ENCODE assay signal across 32 cellular contexts in genomic region chr3:126612464-126613205, GRCh38. TPM values are rescaled to one million over a fixed set of nuclear protein-coding genes. Genes with fewer than 3 reads are reported as not detected.
"Had no signal": no experiment of that assay in that cellular context is flagged by ENCODE, and none has a peak within 500 bp of the region (broad histone marks: within the 10 kb centered on the region; RNA-seq: fewer than 3 reads in every experiment).

No MANE protein-coding gene starts in this region.

- H3K27ac ChIP-seq: hepatocyte, left ventricle myocardium inferior, neutrophil, ovary, prostate gland, right atrium auricular region, thyroid gland, upper lobe of right lung, VCaP had no signal

- H3K4me3 Mint-ChIP-seq: activated CD4-positive, alpha-beta T cell treated with anti-CD3 and anti-CD28 coated beads, Interleukin-2, amount 10 ng/mL, durations not matched to agents 24 days and 14 days; activated naive CD4-positive, alpha-beta T cell treated with anti-CD3 and anti-CD28 coated beads for 36 hours; brain; nephron had no signal

- H3K4me1 Mint-ChIP-seq: nephron had no signal

- ATAC-seq: activated CD4-positive, CD25-positive, alpha-beta regulatory T cell treated with anti-CD3 and anti-CD28 coated beads, Interleukin-2, amount 50 U/mL, for 24 hours; esophagus mucosa; upper lobe of right lung had no signal

- H3K27ac Mint-ChIP-seq: activated CD4-positive, alpha-beta T cell treated with anti-CD3 and anti-CD28 coated beads, Interleukin-2, amount 10 ng/mL, durations not matched to agents 24 days and 14 days; activated naive CD4-positive, alpha-beta T cell treated with anti-CD3 and anti-CD28 coated beads for 36 hours; brain; nephron had no signal

- H3K9me3 Mint-ChIP-seq: activated naive CD4-positive, alpha-beta T cell treated with anti-CD3 and anti-CD28 coated beads for 36 hours; brain; nephron had no signal

- H3K27me3 ChIP-seq: hepatocyte, neutrophil, ovary, right atrium auricular region, thyroid gland, upper lobe of right lung had no signal

- H3K27me3 Mint-ChIP-seq: activated CD4-positive, alpha-beta T cell treated with anti-CD3 and anti-CD28 coated beads, Interleukin-2, amount 10 ng/mL, durations not matched to agents 24 days and 14 days had no signal

- H3K9me3 ChIP-seq: left ventricle myocardium inferior, neutrophil, ovary, prostate gland, right atrium auricular region, thyroid gland, upper lobe of right lung had no signal

- DNase-seq: activated CD4-positive, alpha-beta T cell treated with anti-CD3 and anti-CD28 coated beads, Interleukin-2, amount 10 ng/mL, durations not matched to agents 24 days and 14 days; activated CD8-positive, alpha-beta memory T cell treated with anti-CD3 and anti-CD28 coated beads, Interleukin-2, amount 50 U/mL, for 48 hours; activated naive CD4-positive, alpha-beta T cell treated with anti-CD3 and anti-CD28 coated beads for 36 hours; activated T-cell treated with anti-CD3 and anti-CD28 coated beads, Interleukin-2, amount 50 U/mL, for 48 hours; aorta; effector memory CD4-positive, alpha-beta T cell; foreskin melanocyte; glutamatergic neuron; left ventricle myocardium inferior; ovary; stimulated activated CD4-positive, alpha-beta T cell treated with anti-CD3 and anti-CD28 coated beads, Interleukin-12 subunit alpha, Interleukin-12 subunit beta, amount 100 ng/mL, for 4 hours; stimulated activated CD4-positive, alpha-beta T cell treated with anti-CD3 and anti-CD28 coated beads, Interleukin-4, amount 100 ng/mL, for 4 hours; stimulated activated naive CD8-positive, alpha-beta T cell treated with anti-CD3 and anti-CD28 coated beads, Interleukin-15, Interleukin-2, amounts not matched to agents 100 U/mL and 50 U/mL, for 24 hours; T-helper 2 cell; thyroid gland; upper lobe of right lung had no signal

RNA-seq across cellular contexts. Expression of gene C3orf22, which starts 53.9 kb away (rescaled TPM):
- total RNA-seq: activated CD4-positive, alpha-beta T cell treated with anti-CD3 and anti-CD28 coated beads, Interleukin-2, amount 10 ng/mL, durations not matched to agents 24 days and 14 days; activated CD8-positive, alpha-beta memory T cell treated with anti-CD3 and anti-CD28 coated beads for 36 hours; activated naive CD4-positive, alpha-beta T cell treated with anti-CD3 and anti-CD28 coated beads for 36 hours; aorta; cardiac septum; dermis microvascular lymphatic vessel endothelial cell; endothelial cell of umbilical vein; esophagus mucosa; hepatocyte; left ventricle myocardium inferior; lung microvascular endothelial cell; right atrium auricular region; subcutaneous adipose tissue; thyroid gland; upper lobe of right lung had no signal
- polyA plus RNA-seq: adipose tissue, aorta, endothelial cell of umbilical vein, hepatocyte had no signal
